Comparison of ENCODE assay signal across 8 cellular contexts in genomic region chr1:87330201-87330953, GRCh38. TPM values are rescaled to one million over a fixed set of nuclear protein-coding genes. Genes with fewer than 3 reads are reported as not detected.
A peak's percentile ranks its signal among the peaks of the same experiment; 100 is the strongest.
DNase-seq lines count a peak whose midpoint lies in the region; ATAC-seq and TF ChIP-seq lines count a peak whose summit lies in the region.

No MANE protein-coding gene starts in this region.

- H3K9me3 Mint-ChIP-seq in chondrocyte (ENCODE audit: low read depth), result no peaks in the 10 kb centered on the region

- H2AFZ ChIP-seq in ACC112 (ENCODE audit: low read length, unreplicated experiment), result peak overlapping the region; percentile 37

- H3K79me2 ChIP-seq in ACC112 (ENCODE audit: control insufficient read depth, insufficient read depth, low read length, unreplicated experiment), result peaks cover 54% of the 10 kb centered on the region

- TF ChIP-seq CTCF in GM10266 (IDR thresholded peaks at IDR 0.05; ENCODE audit: control insufficient read depth, insufficient read depth, low read depth, missing control alignments) (no peak), Panc1 (IDR thresholded peaks at IDR 0.05) (no peak), chondrocyte (IDR thresholded peaks at IDR 0.05) (no peak)

- ATAC-seq in Panc1, result no peak
- no peak for ATAC-seq in left colon
- ATAC-seq in GM18861 (IDR thresholded peaks at IDR 0.05; ENCODE audit: unreplicated experiment), result no peak
- ATAC-seq in HG02852 (IDR thresholded peaks at IDR 0.05; ENCODE audit: unreplicated experiment), result no peak

- H3K9ac ChIP-seq in stomach smooth muscle (ENCODE audit: low read length in 2 of 2), result peak overlapping the region; percentile 67 to 78

- no TSS peak for BruUV-seq in Panc1 (replicated peaks; lab: Mats Ljungman, UMichigan)

- H3K9me3 ChIP-seq in Panc1 (ENCODE audit: control insufficient read depth, insufficient read depth, low read depth, low read length), result no peaks in the 10 kb centered on the region
- no peaks in the 10 kb centered on the region for H3K9me3 ChIP-seq in stomach smooth muscle (ENCODE audit: control insufficient read depth in 2 of 2, low read length in 2 of 2)

- POLR2A ChIA-PET in Panc1 (lab: Charles Lee), result interaction anchor here (0.7 kb wide), 1 partner anchor 14 kb away, joined by 8 read pairs; no protein-coding TSS in a partner anchor

- H3K27ac ChIP-seq in ACC112 (ENCODE audit: low read depth, low read length), result peak overlapping the region; percentile 69
- peak overlapping the region; percentile 89 for H3K27ac ChIP-seq in Panc1 (ENCODE audit: low read length)
- H3K27ac ChIP-seq in stomach smooth muscle (ENCODE audit: low read length), result peak overlapping the region; percentile 95

- in situ Hi-C loops in Panc1 (cut with HindIII; ENCODE audit: low pct_unique_long_range_greater_than_20kb, low sequenced_read_pairs), result no loop called here

- DNase-seq in GM10266 (ENCODE audit: extremely low spot score) (peak; percentile 58), Panc1 (ENCODE audit: low read depth, low spot score) (no peak), chondrocyte (ENCODE audit: low spot score) (no peak), left colon (peak; percentile 41 to 43)

- CTCF ChIA-PET in Panc1 (lab: Charles Lee), result no interaction called here

- intact Hi-C loops in Panc1 (cut with micrococcal nuclease; ENCODE audit: unreplicated experiment), result no loop called here
- intact Hi-C loops in left colon (cut with DNase I, micrococcal nuclease), result loop anchor here in 1 of 2 donors (10.0 kb wide), 1 partner anchor 354 kb away; no protein-coding TSS in a partner anchor

- H3K27ac Mint-ChIP-seq in chondrocyte (ENCODE audit: unreplicated experiment), result peak overlapping the region; percentile 97

- peak overlapping the region; percentile 89 for H3K4me3 ChIP-seq in ACC112 (ENCODE audit: low read depth, low read length)
- peak overlapping the region; percentile 69 to 87 for H3K4me3 ChIP-seq in Panc1 (ENCODE audit: low read depth in 2 of 2, low read length in 2 of 2)
- peak overlapping the region; percentile 87 to 94 for H3K4me3 ChIP-seq in stomach smooth muscle (ENCODE audit: low read length in 2 of 2)

- H3K27me3 ChIP-seq in ACC112 (ENCODE audit: insufficient read depth, low read length), result no peaks in the 10 kb centered on the region
- H3K27me3 ChIP-seq in Panc1 (ENCODE audit: control insufficient read depth, insufficient read depth, low read length), result no peaks in the 10 kb centered on the region
- no peaks in the 10 kb centered on the region for H3K27me3 ChIP-seq in stomach smooth muscle (ENCODE audit: control insufficient read depth in 1 of 2, insufficient read depth in 2 of 2, low read length in 2 of 2)

- H3K4me1 ChIP-seq in ACC112 (ENCODE audit: control insufficient read depth, insufficient read depth, low read length, unreplicated experiment) (peaks cover 29% of the 10 kb centered on the region), Panc1 (ENCODE audit: control insufficient read depth, insufficient read depth, low read length) (peaks cover 46% of the 10 kb centered on the region), stomach smooth muscle (ENCODE audit: control insufficient read depth, insufficient read depth, low read length) (peaks cover 12% of the 10 kb centered on the region)

- no peaks in the 10 kb centered on the region for H3K36me3 Mint-ChIP-seq in chondrocyte (ENCODE audit: low read depth)

- H3K27me3 Mint-ChIP-seq in chondrocyte (ENCODE audit: low read depth), result no peaks in the 10 kb centered on the region

- H3K36me3 ChIP-seq in ACC112 (ENCODE audit: insufficient read depth, low read length), result no peaks in the 10 kb centered on the region
- no peaks in the 10 kb centered on the region; the same call in 1 of the 2 replicates for H3K36me3 ChIP-seq in Panc1 (ENCODE audit: control insufficient read depth, insufficient read depth, low read length)
- H3K36me3 ChIP-seq in stomach smooth muscle (ENCODE audit: control insufficient read depth in 2 of 2, insufficient read depth in 2 of 2, low read length in 2 of 2), result peaks cover 0 to 2% of the 10 kb centered on the region in 2 donors

- peak overlapping the region; percentile 88 for H3K4me3 Mint-ChIP-seq in chondrocyte (ENCODE audit: unreplicated experiment)

- H3K4me1 Mint-ChIP-seq in chondrocyte (ENCODE audit: low read depth), result peaks cover 45% of the 10 kb centered on the region

RNA-seq across cellular contexts. Expression of gene LMO4, which starts 1.7 kb away (rescaled TPM):
- total RNA-seq in Panc1 (2021; ENCODE audit: unreplicated experiment) (38.3 TPM), chondrocyte (26.8 to 37.6 TPM (median 36.1 TPM) in 3 replicates), left colon (10 to 100 TPM; 20.3 to 32.4 TPM)
- polyA plus RNA-seq in Panc1 (2012; ENCODE audit: insufficient read length), result 37.9 TPM

Comparison
In these comparisons a context has a peak if more than half of its experiments do, and no peak if none do; other contexts are left out.
1. DNase-seq: peak in GM10266 (single experiment) and left colon (2 of 2); none in Panc1 (single experiment) and chondrocyte (single experiment).
2. Peak in every context shown above with its lines, with median percentiles within 50 percentile points of each other: H3K27ac ChIP-seq and H3K4me3 ChIP-seq.